Comparison of ENCODE assay signal across 19 cellular contexts in genomic region chr12:68831751-68832503, GRCh38.
"Had no signal": no experiment of that assay in that cellular context is flagged by ENCODE, and none has a peak within 500 bp of the region (broad histone marks: within the 10 kb centered on the region; RNA-seq: fewer than 3 reads in every experiment).

No MANE protein-coding gene starts in this region.

- H3K4me3 Mint-ChIP-seq: activated CD8-positive, alpha-beta T cell treated with anti-CD3 and anti-CD28 coated beads for 36 hours; activated naive CD4-positive, alpha-beta T cell treated with anti-CD3 and anti-CD28 coated beads for 36 hours; central memory CD8-positive, alpha-beta T cell; memory B cell; natural killer cell had no signal

- H3K4me3 ChIP-seq: colonic mucosa, hepatocyte, pancreas, sigmoid colon, thyroid gland had no signal

- DNase-seq: activated CD4-positive, alpha-beta T cell treated with anti-CD3 and anti-CD28 coated beads for 48 hours; activated CD8-positive, alpha-beta T cell treated with anti-CD3 and anti-CD28 coated beads for 36 hours; activated naive CD4-positive, alpha-beta T cell treated with anti-CD3 and anti-CD28 coated beads for 36 hours; activated T-cell treated with anti-CD3 and anti-CD28 coated beads, Interleukin-2, amount 50 U/mL, for 1 hour; anterior cingulate cortex; brain microvascular endothelial cell; colonic mucosa; foreskin keratinocyte; natural killer cell; pancreas; sigmoid colon; stimulated activated CD8-positive, alpha-beta memory T cell treated with anti-CD3 and anti-CD28 coated beads, Interleukin-4, amount 100 ng/mL, for 48 hours; stimulated activated naive CD4-positive, alpha-beta T cell had no signal

- H3K4me1 ChIP-seq: colonic mucosa, pancreas, sigmoid colon had no signal

- H3K9me3 ChIP-seq: colonic mucosa, pancreas, sigmoid colon, thyroid gland had no signal

- H3K27me3 ChIP-seq: brain microvascular endothelial cell, colonic mucosa, foreskin keratinocyte, hepatocyte, pancreas, sigmoid colon, thyroid gland had no signal

- FAIRE-seq: pancreas, TTC549, urothelium cell line had no signal

- H3K27ac ChIP-seq: brain microvascular endothelial cell, colonic mucosa, foreskin keratinocyte, hepatocyte, pancreas, sigmoid colon, thyroid gland had no signal

- H3K4me2 ChIP-seq: hepatocyte had no signal

- ATAC-seq: activated CD8-positive, alpha-beta T cell treated with anti-CD3 and anti-CD28 coated beads for 36 hours; foreskin keratinocyte; natural killer cell had no signal

- H3K9me3 Mint-ChIP-seq: activated CD8-positive, alpha-beta T cell treated with anti-CD3 and anti-CD28 coated beads for 36 hours; activated naive CD4-positive, alpha-beta T cell treated with anti-CD3 and anti-CD28 coated beads for 36 hours; central memory CD8-positive, alpha-beta T cell; memory B cell; natural killer cell had no signal

- H3K27me3 Mint-ChIP-seq: activated CD8-positive, alpha-beta T cell treated with anti-CD3 and anti-CD28 coated beads for 36 hours; central memory CD8-positive, alpha-beta T cell; memory B cell had no signal

- H2AFZ ChIP-seq: hepatocyte had no signal

- H3K27ac Mint-ChIP-seq: activated CD8-positive, alpha-beta T cell treated with anti-CD3 and anti-CD28 coated beads for 36 hours; activated naive CD4-positive, alpha-beta T cell treated with anti-CD3 and anti-CD28 coated beads for 36 hours; memory B cell had no signal
